ENCODE assay signal across 1 cellular context in genomic region chr19:29548483-29549085, GRCh38.
TF ChIP-seq lines count a peak whose summit lies in the region.

No MANE protein-coding gene starts in this region.

TF ChIP-seq in A549, 52 proteins besides CTCF, POLR2A, EP300 and RAD21 (continued from another document):
- TF ChIP-seq, protein P1, sequence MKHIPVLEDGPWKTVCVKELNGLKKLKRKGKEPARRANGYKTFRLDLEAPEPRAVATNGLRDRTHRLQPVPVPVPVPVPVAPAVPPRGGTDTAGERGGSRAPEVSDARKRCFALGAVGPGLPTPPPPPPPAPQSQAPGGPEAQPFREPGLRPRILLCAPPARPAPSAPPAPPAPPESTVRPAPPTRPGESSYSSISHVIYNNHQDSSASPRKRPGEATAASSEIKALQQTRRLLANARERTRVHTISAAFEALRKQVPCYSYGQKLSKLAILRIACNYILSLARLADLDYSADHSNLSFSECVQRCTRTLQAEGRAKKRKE (CRISPR knock-in tag; IDR thresholded peaks at IDR 0.05; ENCODE audit: low read depth), result no peak
- TF ChIP-seq NFE2L2 (conservative IDR thresholded peaks at IDR 0.05; ENCODE audit: low read length), result no peak
